Comparison of ENCODE assay signal across 8 cellular contexts in genomic region chr2:118309201-118310015, GRCh38.
DNase-seq lines count a peak whose midpoint lies in the region; ATAC-seq and TF ChIP-seq lines count a peak whose summit lies in the region.

No MANE protein-coding gene starts in this region.

- H3K4me3 ChIP-seq in CD4-positive, CD25-positive, alpha-beta regulatory T cell (ENCODE audit: low read depth, low read length), result peak overlapping the region; percentile 86
- H3K4me3 ChIP-seq in osteoblast (ENCODE audit: insufficient read depth, low read length), result peak overlapping the region; percentile 67

- DNase-seq in CD4-positive, CD25-positive, alpha-beta regulatory T cell, result no peak
- DNase-seq in NCI-H82 (lab: John Stamatoyannopoulos, UW) (peak; percentile 53), endothelial cell (ENCODE audit: low spot score) (no peak), osteoblast (ENCODE audit: insufficient read length, low spot score, missing footprints) (peak; percentile 72), NCI-H1417 treated with DMSO at 0.1 percent for 48 hours (lab: John Stamatoyannopoulos, UW) (no peak), CD1c-positive myeloid dendritic cell (ENCODE audit: extremely low spot score) (no peak)
- no peak for DNase-seq in stimulated activated naive CD4-positive, alpha-beta T cell treated with Interleukin-2 at 50 U/mL for 16 hours (lab: John Stamatoyannopoulos, UW)

- H3K27ac Mint-ChIP-seq in CD4-positive, CD25-positive, alpha-beta regulatory T cell, result peak overlapping the region; percentile 95 to 97 (median 97)
- H3K27ac Mint-ChIP-seq in endothelial cell (ENCODE audit: unreplicated experiment), result peak overlapping the region; percentile 52

- no peaks in the 10 kb centered on the region for H4K20me1 ChIP-seq in osteoblast (ENCODE audit: insufficient read depth, low read length)

- peaks cover 0 to 3% (median 0%) of the 10 kb centered on the region in 7 donors for H3K9me3 Mint-ChIP-seq in CD4-positive, CD25-positive, alpha-beta regulatory T cell
- no peaks in the 10 kb centered on the region for H3K9me3 Mint-ChIP-seq in endothelial cell (ENCODE audit: unreplicated experiment)

- H3K36me3 Mint-ChIP-seq in CD4-positive, CD25-positive, alpha-beta regulatory T cell, result no peaks in the 10 kb centered on the region
- H3K36me3 Mint-ChIP-seq in endothelial cell (ENCODE audit: low read depth, unreplicated experiment), result no peaks in the 10 kb centered on the region

- no peaks in the 10 kb centered on the region for H3K36me3 ChIP-seq in CD4-positive, CD25-positive, alpha-beta regulatory T cell (ENCODE audit: control insufficient read depth, insufficient read depth, low read length)
- no peaks in the 10 kb centered on the region for H3K36me3 ChIP-seq in osteoblast (ENCODE audit: insufficient read depth, low read length)

- TF ChIP-seq CTCF in endothelial cell (IDR thresholded peaks at IDR 0.05; ENCODE audit: unreplicated experiment), result no peak
- TF ChIP-seq CTCF in osteoblast (IDR thresholded peaks at IDR 0.05; ENCODE audit: extremely low read depth, low read depth, low read length), result no peak

- peak overlapping the region; percentile 85 for H3K27ac ChIP-seq in CD4-positive, CD25-positive, alpha-beta regulatory T cell (ENCODE audit: insufficient read depth, low read length, poor library complexity, severe bottlenecking)
- H3K27ac ChIP-seq in osteoblast (ENCODE audit: low read depth, low read length), result peak overlapping the region; percentile 15

- no peaks in the 10 kb centered on the region for H3K79me2 ChIP-seq in osteoblast (ENCODE audit: insufficient read depth, low read length)

- peak overlapping the region; percentile 86 for H2AFZ ChIP-seq in osteoblast (ENCODE audit: low read length)

- H3K4me1 Mint-ChIP-seq in CD4-positive, CD25-positive, alpha-beta regulatory T cell, result peaks cover 2 to 16% (median 11%) of the 10 kb centered on the region in 4 donors
- H3K4me1 Mint-ChIP-seq in endothelial cell (ENCODE audit: unreplicated experiment), result no peaks in the 10 kb centered on the region

- no peaks in the 10 kb centered on the region for H3K9me3 ChIP-seq in CD4-positive, CD25-positive, alpha-beta regulatory T cell (ENCODE audit: control insufficient read depth in 2 of 2, low read length in 2 of 2)
- H3K9me3 ChIP-seq in osteoblast (ENCODE audit: low read depth, low read length), result no peaks in the 10 kb centered on the region

- peaks cover 6% of the 10 kb centered on the region for H3K4me1 ChIP-seq in CD4-positive, CD25-positive, alpha-beta regulatory T cell (ENCODE audit: control insufficient read depth, insufficient read depth, low read length, poor library complexity, severe bottlenecking)
- H3K4me1 ChIP-seq in osteoblast (ENCODE audit: insufficient read depth, low read length), result no peaks in the 10 kb centered on the region

- H3K27me3 Mint-ChIP-seq in CD4-positive, CD25-positive, alpha-beta regulatory T cell, result peaks cover 4% of the 10 kb centered on the region
- peaks cover 2% of the 10 kb centered on the region for H3K27me3 Mint-ChIP-seq in endothelial cell (ENCODE audit: unreplicated experiment)

- peak overlapping the region; percentile 76 for H3K4me2 ChIP-seq in osteoblast (ENCODE audit: insufficient read depth, low read length)

- H3K4me3 Mint-ChIP-seq in CD4-positive, CD25-positive, alpha-beta regulatory T cell, result peak overlapping the region; percentile 90 to 97 (median 94)
- peak overlapping the region; percentile 81 for H3K4me3 Mint-ChIP-seq in endothelial cell (ENCODE audit: unreplicated experiment)

- ATAC-seq in CD4-positive, CD25-positive, alpha-beta regulatory T cell (ENCODE audit: low read depth in 2 of 2), result no peak
- ATAC-seq in GM21529 (IDR thresholded peaks at IDR 0.05; ENCODE audit: unreplicated experiment), result no peak

- H3K27me3 ChIP-seq in CD4-positive, CD25-positive, alpha-beta regulatory T cell (ENCODE audit: control insufficient read depth, insufficient read depth, low read length), result no peaks in the 10 kb centered on the region
- H3K27me3 ChIP-seq in osteoblast (ENCODE audit: insufficient read depth, low read length), result no peaks in the 10 kb centered on the region

Comparison
In these comparisons a context has a peak if more than half of its experiments do, and no peak if none do; other contexts are left out.
1. DNase-seq: peak in NCI-H82 (single experiment) and osteoblast (single experiment); none in CD4-positive, CD25-positive, alpha-beta regulatory T cell (0 of 3), endothelial cell (single experiment), NCI-H1417 treated with DMSO at 0.1 percent for 48 hours (single experiment), stimulated activated naive CD4-positive, alpha-beta T cell treated with Interleukin-2 at 50 U/mL for 16 hours (single experiment) and CD1c-positive myeloid dendritic cell (single experiment).